In the genomic region with DNA sequence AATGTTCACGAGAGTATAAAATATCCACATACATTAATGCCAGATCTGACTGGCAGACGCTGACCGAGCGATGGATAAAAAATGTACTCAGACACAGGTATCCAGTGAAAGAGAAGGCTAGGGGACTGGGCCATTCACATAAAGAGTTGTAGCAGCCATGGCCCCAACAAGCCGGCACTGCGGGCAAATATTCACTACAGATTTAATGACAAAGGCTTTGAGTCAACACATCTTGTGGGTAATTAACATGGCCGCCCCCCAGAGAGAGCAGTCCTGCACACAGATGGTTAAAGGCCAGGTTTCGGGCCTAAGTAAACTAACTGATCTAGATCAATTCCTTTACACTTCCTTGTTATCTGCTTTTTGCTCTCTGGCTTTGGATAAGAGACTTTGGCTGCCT, we compare ENCODE assay signal across 12 cellular contexts. TPM values are rescaled to one million over a fixed set of nuclear protein-coding genes. Genes with fewer than 3 reads are reported as not detected.
"Had no signal": no experiment of that assay in that cellular context is flagged by ENCODE, and none has a peak within 500 bp of the region (broad histone marks: within the 10 kb centered on the region; RNA-seq: fewer than 3 reads in every experiment).

No MANE protein-coding gene starts in this region.

RNA-seq across cellular contexts. Expression of a gene that starts 36.3 kb away (rescaled TPM):
- total RNA-seq: stomach, subcutaneous adipose tissue, temporal lobe, thoracic aorta, thyroid gland, tibial nerve, transverse colon, upper lobe of left lung, upper lobe of right lung, urinary bladder, uterus, vagina had no signal
- polyA plus RNA-seq: stomach, urinary bladder had no signal
